In genomic region chr2:84931384-84931821, GRCh38 we compare ENCODE assay signal across 1 cellular context.
TF ChIP-seq lines count a peak whose summit lies in the region.

No MANE protein-coding gene starts in this region.

TF ChIP-seq in H1, 55 proteins besides CTCF, POLR2A, EP300 and RAD21 (continued from another document):
- TF ChIP-seq ATF2 (IDR thresholded peaks at IDR 0.05; ENCODE audit: low read length) (no peak), ZNF274 (IDR thresholded peaks at IDR 0.05; ENCODE audit: borderline replicate concordance, extremely low read depth, low read length) (no peak), CEBPB (IDR thresholded peaks at IDR 0.05; ENCODE audit: low read depth, low read length) (no peak)
